ENCODE assay signal across 9 cellular contexts in the genomic region with DNA sequence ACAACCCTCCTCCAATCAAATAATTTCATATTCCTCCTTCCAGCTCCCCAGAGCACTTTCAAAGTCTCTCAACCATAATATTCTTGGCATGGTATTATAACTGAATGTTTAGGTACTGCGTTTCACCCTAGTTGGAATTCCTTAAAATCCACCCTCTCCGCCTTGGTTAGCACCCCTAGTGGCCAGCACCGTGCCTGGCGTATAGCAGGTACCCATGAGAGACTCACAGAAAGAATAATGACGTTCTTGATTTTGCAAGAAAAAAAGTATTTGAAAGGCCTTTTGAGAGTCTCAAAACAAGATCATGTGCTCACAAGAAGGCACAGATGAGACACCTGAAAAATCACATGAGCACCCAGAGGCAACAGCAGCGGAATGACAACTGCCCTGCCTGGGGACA. TPM values are rescaled to one million over a fixed set of nuclear protein-coding genes. Genes with fewer than 3 reads are reported as not detected.
DNase-seq lines count a peak whose midpoint lies in the region; ATAC-seq and TF ChIP-seq lines count a peak whose summit lies in the region.
"Had no signal": no experiment of that assay in that cellular context is flagged by ENCODE, and none has a peak within 500 bp of the region (broad histone marks: within the 10 kb centered on the region; RNA-seq: fewer than 3 reads in every experiment).

No MANE protein-coding gene starts in this region.

- no peak overlapping the region for H3K9ac ChIP-seq in trophoblast cell (ENCODE audit: low read length)

- no peak overlapping the region for H3K4me3 Mint-ChIP-seq in endothelial cell (ENCODE audit: unreplicated experiment)

- no peaks in the 10 kb centered on the region for H3K9me3 Mint-ChIP-seq in endothelial cell (ENCODE audit: unreplicated experiment)

- H3K36me3 ChIP-seq in trophoblast cell (ENCODE audit: control insufficient read depth in 1 of 2, insufficient read depth in 2 of 2, low read length in 2 of 2), result no peaks in the 10 kb centered on the region
- H3K36me3 ChIP-seq in mucosa of descending colon (ENCODE audit: low read depth), result no peaks in the 10 kb centered on the region

- no peak overlapping the region for H3K23ac ChIP-seq in trophoblast cell (ENCODE audit: low read length)

- no peak overlapping the region for H3K4me3 ChIP-seq in NB4 (ENCODE audit: low read depth, low read length)
- H3K4me3 ChIP-seq in trophoblast cell (ENCODE audit: low read depth, low read length), result no peak overlapping the region
- H3K4me3 ChIP-seq in mucosa of descending colon, result no peak overlapping the region

- H4K12ac ChIP-seq in trophoblast cell (ENCODE audit: low read depth, low read length), result no peak overlapping the region

- no peak overlapping the region for H3K4ac ChIP-seq in trophoblast cell (ENCODE audit: low read depth, low read length)

- H3K9me3 ChIP-seq in trophoblast cell (ENCODE audit: insufficient read depth, low read depth, low read length) (no peaks in the 10 kb centered on the region), mucosa of descending colon (no peaks in the 10 kb centered on the region)

- H3K36me3 Mint-ChIP-seq in endothelial cell (ENCODE audit: low read depth, unreplicated experiment), result no peaks in the 10 kb centered on the region

- H2BK120ac ChIP-seq in trophoblast cell (ENCODE audit: insufficient read depth, low read length, poor library complexity), result no peak overlapping the region

- H3K27me3 Mint-ChIP-seq in endothelial cell (ENCODE audit: unreplicated experiment), result peaks cover 2% of the 10 kb centered on the region

- intact Hi-C loops in mucosa of descending colon (cut with DNase I, micrococcal nuclease), result no loop called here

- WGBS in trophoblast cell (ENCODE audit: extremely low coverage, insufficient coverage, insufficient read length), result no CpG with 5 or more reads among the region's 6 CpGs

- no peaks in the 10 kb centered on the region for H3K27me3 ChIP-seq in trophoblast cell (ENCODE audit: insufficient read depth, low read length)

- H2BK5ac ChIP-seq in trophoblast cell (ENCODE audit: low read depth, low read length, poor library complexity), result no peak overlapping the region

- TF ChIP-seq POLR2A in NB4 (IDR thresholded peaks at IDR 0.05; ENCODE audit: extremely low read depth, insufficient read length), result no peak

- no peak overlapping the region for H3K18ac ChIP-seq in trophoblast cell (ENCODE audit: low read length)

- ATAC-seq in mucosa of descending colon, result no peak

- no peak overlapping the region for H3K14ac ChIP-seq in trophoblast cell (ENCODE audit: low read length)

- peak; percentile 87 for TF ChIP-seq CTCF in NB4 (IDR thresholded peaks at IDR 0.05; ENCODE audit: low read depth, low read length)
- TF ChIP-seq CTCF in endothelial cell (IDR thresholded peaks at IDR 0.05; ENCODE audit: unreplicated experiment), result peak; percentile 76
- no peak for TF ChIP-seq CTCF in mucosa of descending colon (IDR thresholded peaks at IDR 0.05)

- no peak overlapping the region for H2BK12ac ChIP-seq in trophoblast cell (ENCODE audit: low read length)

- no peak overlapping the region for H2AFZ ChIP-seq in trophoblast cell (ENCODE audit: insufficient read depth, low read length, poor library complexity)

- H3K4me1 ChIP-seq in trophoblast cell (ENCODE audit: control insufficient read depth in 1 of 2, insufficient read depth in 2 of 2, low read length in 2 of 2) (peaks cover 0 to 4% of the 10 kb centered on the region in 2 experiments), mucosa of descending colon (ENCODE audit: low read depth) (no peaks in the 10 kb centered on the region)

- peak; percentile 39 for DNase-seq in DMS 273 (lab: John Stamatoyannopoulos, UW; ENCODE audit: unreplicated experiment)
- no peak for DNase-seq in DMS 273 treated with DMSO at 0.1 percent for 48 hours (lab: John Stamatoyannopoulos, UW)
- peak; percentile 15 for DNase-seq in NB4 (ENCODE audit: low read depth)
- DNase-seq in endothelial cell (ENCODE audit: low spot score), result peak; percentile 41
- DNase-seq in trophoblast cell, result peak; percentile 56 to 78
- no peak for DNase-seq in COLO829 (ENCODE audit: low spot score)
- DNase-seq in mucosa of descending colon, result no peak
- no peak for DNase-seq in NCI-H187 treated with DMSO at 0.1 percent for 48 hours (lab: John Stamatoyannopoulos, UW)
- DNase-seq: NCI-H2107 had no signal

- no peak overlapping the region for H3K4me2 ChIP-seq in trophoblast cell (ENCODE audit: low read length)

- no peaks in the 10 kb centered on the region for H3K79me1 ChIP-seq in trophoblast cell (ENCODE audit: low read length)

- H2AK5ac ChIP-seq in trophoblast cell (ENCODE audit: low read length), result no peak overlapping the region

- H3K4me1 Mint-ChIP-seq in endothelial cell (ENCODE audit: unreplicated experiment), result peaks cover 13% of the 10 kb centered on the region

- H3K27ac Mint-ChIP-seq in endothelial cell (ENCODE audit: unreplicated experiment), result no peak overlapping the region

- no peak overlapping the region for H3K27ac ChIP-seq in trophoblast cell (ENCODE audit: low read depth, low read length)

- H4K8ac ChIP-seq in trophoblast cell (ENCODE audit: low read depth, low read length), result no peak overlapping the region

- no peaks in the 10 kb centered on the region for H3K79me2 ChIP-seq in trophoblast cell (ENCODE audit: control insufficient read depth, insufficient read depth, low read length, poor library complexity)

- no peak overlapping the region for H4K91ac ChIP-seq in trophoblast cell (ENCODE audit: low read depth, low read length)

RNA-seq across cellular contexts. Expression of a gene that starts 50.8 kb away (rescaled TPM):
- total RNA-seq in endothelial cell (ENCODE audit: unreplicated experiment) (24.9 TPM), mucosa of descending colon (10 to 100 TPM in 1 of 3 donors, 1 to 10 TPM in 2; 3.0 to 56.3 (median 8.8) TPM)
- 11.7 and 12.8 TPM in 2 replicates for polyA plus RNA-seq in trophoblast cell (2013)

Comparison
In these comparisons a context has a peak if more than half of its experiments do, and no peak if none do; other contexts are left out.
1. DNase-seq: peak in DMS 273 (single experiment), NB4 (single experiment), endothelial cell (single experiment) and trophoblast cell (2 of 2); none in DMS 273 treated with DMSO at 0.1 percent for 48 hours (single experiment), COLO829 (single experiment), mucosa of descending colon (0 of 3) and NCI-H187 treated with DMSO at 0.1 percent for 48 hours (single experiment).